8 cellular contexts compared by ENCODE assay signal in genomic region chr5:149618581-149619248, GRCh38. TPM values are rescaled to one million over a fixed set of nuclear protein-coding genes. Genes with fewer than 3 reads are reported as not detected.
A peak's percentile ranks its signal among the peaks of the same experiment; 100 is the strongest.
DNase-seq lines count a peak whose midpoint lies in the region; ATAC-seq, FAIRE-seq and TF ChIP-seq lines count a peak whose summit lies in the region.

No MANE protein-coding gene starts in this region.

- FAIRE-seq in bronchial epithelial cell (lab: Jason Lieb, UNC) = peak; percentile 55

- H3K27me3 ChIP-seq in Peyer's patch (no peaks in the 10 kb centered on the region), bronchial epithelial cell (ENCODE audit: control insufficient read depth, insufficient read depth, low read length) (no peaks in the 10 kb centered on the region), testis (no peaks in the 10 kb centered on the region)

- no peak overlapping the region for H3K4me3 ChIP-seq in Peyer's patch
- H3K4me3 ChIP-seq in bronchial epithelial cell (ENCODE audit: low read depth, low read length) = no peak overlapping the region
- H3K4me3 ChIP-seq in testis = no peak overlapping the region

- DNase-seq in COLO829 (ENCODE audit: low spot score) = peak; percentile 41
- peak in 2 of 3 donors; percentile 46 to 68 for DNase-seq in Peyer's patch
- peak; percentile 99 for DNase-seq in bronchial epithelial cell (ENCODE audit: low read depth)
- peak; percentile 74 for DNase-seq in kidney glomerular epithelial cell (lab: John Stamatoyannopoulos, UW)
- peak; percentile 60 for DNase-seq in testis
- DNase-seq in KG1 (lab: John Stamatoyannopoulos, UW) = no peak

- H3K36me3 ChIP-seq in Peyer's patch = peaks cover 0 to 59% (median 0%) of the 10 kb centered on the region in 3 donors
- H3K36me3 ChIP-seq in bronchial epithelial cell (ENCODE audit: control insufficient read depth, insufficient read depth, low read length) = peaks cover 19% of the 10 kb centered on the region
- no peaks in the 10 kb centered on the region for H3K36me3 ChIP-seq in testis (ENCODE audit: low read depth, missing control alignments)

- intact Hi-C loops in testis (cut with DNase I; ENCODE audit: low total_unique reads) = no loop called here

- TF ChIP-seq CTCF in Peyer's patch (IDR thresholded peaks at IDR 0.05) (peak; percentile 19 to 81 (median 72)), bronchial epithelial cell (IDR thresholded peaks at IDR 0.05; ENCODE audit: insufficient read depth, low read length, severe bottlenecking) (peak; percentile 68), testis (IDR thresholded peaks at IDR 0.05) (peak in 2 of 3 experiments; percentile 55 to 62)

- H3K27ac ChIP-seq in Peyer's patch = peak overlapping the region in 1 of 4 donors; percentile 68
- no peak overlapping the region for H3K27ac ChIP-seq in testis

- TF ChIP-seq POLR2A in Peyer's patch (IDR thresholded peaks at IDR 0.05) (no peak), testis (IDR thresholded peaks at IDR 0.05) (no peak)

- H3K4me1 ChIP-seq in Peyer's patch (peaks cover 0 to 8% (median 0%) of the 10 kb centered on the region in 4 donors), testis (no peaks in the 10 kb centered on the region)

- H3K9me3 ChIP-seq in Peyer's patch (no peaks in the 10 kb centered on the region), testis (no peaks in the 10 kb centered on the region)

- ATAC-seq in GM18868 (IDR thresholded peaks at IDR 0.05; ENCODE audit: unreplicated experiment) = peak; percentile 50
- peak; percentile 60 for ATAC-seq in HG03469 (IDR thresholded peaks at IDR 0.05; ENCODE audit: unreplicated experiment)

- 47 to 54% methylated on average over 6 to 9 of the region's 9 CpGs for WGBS in testis, 2 donors

RNA-seq across cellular contexts. Expression of gene ARHGEF37, which starts 37.4 kb away (rescaled TPM):
- 10 to 100 TPM; 10.2 to 21.4 (median 15.3) TPM for total RNA-seq in Peyer's patch
- total RNA-seq in bronchial epithelial cell = 9.2 and 29.1 TPM in 2 replicates
- 10 to 100 TPM; 13.4 to 17.8 TPM for total RNA-seq in testis
- 12.9 TPM for polyA plus RNA-seq in testis (ENCODE audit: insufficient read depth, low read depth, low replicate concordance)
